In the genomic region with DNA sequence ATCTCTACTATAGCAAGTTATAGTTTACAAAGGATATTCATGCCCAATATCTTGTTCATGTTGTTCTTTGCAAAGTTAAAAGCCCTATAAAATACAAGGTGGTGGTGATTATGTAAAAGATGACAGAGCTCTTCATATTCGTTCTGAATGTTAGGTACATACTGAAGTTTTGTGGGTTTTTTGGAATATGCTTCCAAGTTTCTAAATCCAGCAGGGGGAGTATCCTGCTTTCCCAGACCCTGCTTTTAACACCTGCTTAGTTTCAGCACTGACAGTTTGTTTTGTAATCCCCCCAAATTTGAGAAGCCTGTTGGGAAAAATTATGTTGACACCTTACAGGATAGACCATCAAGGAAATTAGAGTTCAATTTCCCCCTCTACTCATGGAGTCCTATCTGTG, we compare ENCODE assay signal across 2 cellular contexts.
TF ChIP-seq lines count a peak whose summit lies in the region.

No MANE protein-coding gene starts in this region.

TF ChIP-seq in SK-N-SH, 30 proteins besides CTCF, POLR2A, EP300 and RAD21 (continued from another document):
- TF ChIP-seq, protein P1, sequence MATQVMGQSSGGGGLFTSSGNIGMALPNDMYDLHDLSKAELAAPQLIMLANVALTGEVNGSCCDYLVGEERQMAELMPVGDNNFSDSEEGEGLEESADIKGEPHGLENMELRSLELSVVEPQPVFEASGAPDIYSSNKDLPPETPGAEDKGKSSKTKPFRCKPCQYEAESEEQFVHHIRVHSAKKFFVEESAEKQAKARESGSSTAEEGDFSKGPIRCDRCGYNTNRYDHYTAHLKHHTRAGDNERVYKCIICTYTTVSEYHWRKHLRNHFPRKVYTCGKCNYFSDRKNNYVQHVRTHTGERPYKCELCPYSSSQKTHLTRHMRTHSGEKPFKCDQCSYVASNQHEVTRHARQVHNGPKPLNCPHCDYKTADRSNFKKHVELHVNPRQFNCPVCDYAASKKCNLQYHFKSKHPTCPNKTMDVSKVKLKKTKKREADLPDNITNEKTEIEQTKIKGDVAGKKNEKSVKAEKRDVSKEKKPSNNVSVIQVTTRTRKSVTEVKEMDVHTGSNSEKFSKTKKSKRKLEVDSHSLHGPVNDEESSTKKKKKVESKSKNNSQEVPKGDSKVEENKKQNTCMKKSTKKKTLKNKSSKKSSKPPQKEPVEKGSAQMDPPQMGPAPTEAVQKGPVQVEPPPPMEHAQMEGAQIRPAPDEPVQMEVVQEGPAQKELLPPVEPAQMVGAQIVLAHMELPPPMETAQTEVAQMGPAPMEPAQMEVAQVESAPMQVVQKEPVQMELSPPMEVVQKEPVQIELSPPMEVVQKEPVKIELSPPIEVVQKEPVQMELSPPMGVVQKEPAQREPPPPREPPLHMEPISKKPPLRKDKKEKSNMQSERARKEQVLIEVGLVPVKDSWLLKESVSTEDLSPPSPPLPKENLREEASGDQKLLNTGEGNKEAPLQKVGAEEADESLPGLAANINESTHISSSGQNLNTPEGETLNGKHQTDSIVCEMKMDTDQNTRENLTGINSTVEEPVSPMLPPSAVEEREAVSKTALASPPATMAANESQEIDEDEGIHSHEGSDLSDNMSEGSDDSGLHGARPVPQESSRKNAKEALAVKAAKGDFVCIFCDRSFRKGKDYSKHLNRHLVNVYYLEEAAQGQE (IDR thresholded peaks at IDR 0.05; ENCODE audit: low read depth, low read length): no peak
- TF ChIP-seq, protein P2, sequence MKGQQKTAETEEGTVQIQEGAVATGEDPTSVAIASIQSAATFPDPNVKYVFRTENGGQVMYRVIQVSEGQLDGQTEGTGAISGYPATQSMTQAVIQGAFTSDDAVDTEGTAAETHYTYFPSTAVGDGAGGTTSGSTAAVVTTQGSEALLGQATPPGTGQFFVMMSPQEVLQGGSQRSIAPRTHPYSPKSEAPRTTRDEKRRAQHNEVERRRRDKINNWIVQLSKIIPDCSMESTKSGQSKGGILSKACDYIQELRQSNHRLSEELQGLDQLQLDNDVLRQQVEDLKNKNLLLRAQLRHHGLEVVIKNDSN (IDR thresholded peaks at IDR 0.05; ENCODE audit: borderline replicate concordance, low read depth): no peak
- TF ChIP-seq YY1 (IDR thresholded peaks at IDR 0.05; ENCODE audit: low read depth) (no peak), FOSL2 (IDR thresholded peaks at IDR 0.05; ENCODE audit: borderline replicate concordance, low read depth) (no peak)

TF ChIP-seq in SK-N-SH treated with all-trans-retinoic acid at 6 μM for 48 hours, 23 proteins besides CTCF, POLR2A, EP300 and RAD21 (continued from another document):
- TF ChIP-seq, protein P3, sequence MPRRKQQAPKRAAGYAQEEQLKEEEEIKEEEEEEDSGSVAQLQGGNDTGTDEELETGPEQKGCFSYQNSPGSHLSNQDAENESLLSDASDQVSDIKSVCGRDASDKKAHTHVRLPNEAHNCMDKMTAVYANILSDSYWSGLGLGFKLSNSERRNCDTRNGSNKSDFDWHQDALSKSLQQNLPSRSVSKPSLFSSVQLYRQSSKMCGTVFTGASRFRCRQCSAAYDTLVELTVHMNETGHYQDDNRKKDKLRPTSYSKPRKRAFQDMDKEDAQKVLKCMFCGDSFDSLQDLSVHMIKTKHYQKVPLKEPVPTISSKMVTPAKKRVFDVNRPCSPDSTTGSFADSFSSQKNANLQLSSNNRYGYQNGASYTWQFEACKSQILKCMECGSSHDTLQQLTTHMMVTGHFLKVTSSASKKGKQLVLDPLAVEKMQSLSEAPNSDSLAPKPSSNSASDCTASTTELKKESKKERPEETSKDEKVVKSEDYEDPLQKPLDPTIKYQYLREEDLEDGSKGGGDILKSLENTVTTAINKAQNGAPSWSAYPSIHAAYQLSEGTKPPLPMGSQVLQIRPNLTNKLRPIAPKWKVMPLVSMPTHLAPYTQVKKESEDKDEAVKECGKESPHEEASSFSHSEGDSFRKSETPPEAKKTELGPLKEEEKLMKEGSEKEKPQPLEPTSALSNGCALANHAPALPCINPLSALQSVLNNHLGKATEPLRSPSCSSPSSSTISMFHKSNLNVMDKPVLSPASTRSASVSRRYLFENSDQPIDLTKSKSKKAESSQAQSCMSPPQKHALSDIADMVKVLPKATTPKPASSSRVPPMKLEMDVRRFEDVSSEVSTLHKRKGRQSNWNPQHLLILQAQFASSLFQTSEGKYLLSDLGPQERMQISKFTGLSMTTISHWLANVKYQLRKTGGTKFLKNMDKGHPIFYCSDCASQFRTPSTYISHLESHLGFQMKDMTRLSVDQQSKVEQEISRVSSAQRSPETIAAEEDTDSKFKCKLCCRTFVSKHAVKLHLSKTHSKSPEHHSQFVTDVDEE (CRISPR knock-in tag; IDR thresholded peaks at IDR 0.05): no peak
- TF ChIP-seq TCF4 (CRISPR knock-in tag; IDR thresholded peaks at IDR 0.05; ENCODE audit: borderline replicate concordance) (no peak), ZNF70 (CRISPR knock-in tag; IDR thresholded peaks at IDR 0.05) (no peak), OSR1 (CRISPR knock-in tag; IDR thresholded peaks at IDR 0.05) (no peak), ZFP3 (CRISPR knock-in tag; IDR thresholded peaks at IDR 0.05) (no peak), SNAI2 (CRISPR knock-in tag; IDR thresholded peaks at IDR 0.05) (no peak), ZNF8 (CRISPR knock-in tag; IDR thresholded peaks at IDR 0.05) (no peak)
- TF ChIP-seq, protein P4, sequence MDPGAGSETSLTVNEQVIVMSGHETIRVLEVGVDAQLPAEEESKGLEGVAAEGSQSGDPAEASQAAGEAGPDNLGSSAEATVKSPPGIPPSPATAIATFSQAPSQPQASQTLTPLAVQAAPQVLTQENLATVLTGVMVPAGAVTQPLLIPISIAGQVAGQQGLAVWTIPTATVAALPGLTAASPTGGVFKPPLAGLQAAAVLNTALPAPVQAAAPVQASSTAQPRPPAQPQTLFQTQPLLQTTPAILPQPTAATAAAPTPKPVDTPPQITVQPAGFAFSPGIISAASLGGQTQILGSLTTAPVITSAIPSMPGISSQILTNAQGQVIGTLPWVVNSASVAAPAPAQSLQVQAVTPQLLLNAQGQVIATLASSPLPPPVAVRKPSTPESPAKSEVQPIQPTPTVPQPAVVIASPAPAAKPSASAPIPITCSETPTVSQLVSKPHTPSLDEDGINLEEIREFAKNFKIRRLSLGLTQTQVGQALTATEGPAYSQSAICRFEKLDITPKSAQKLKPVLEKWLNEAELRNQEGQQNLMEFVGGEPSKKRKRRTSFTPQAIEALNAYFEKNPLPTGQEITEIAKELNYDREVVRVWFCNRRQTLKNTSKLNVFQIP (CRISPR knock-in tag; IDR thresholded peaks at IDR 0.05; ENCODE audit: borderline replicate concordance, low read depth): no peak
- TF ChIP-seq, protein P5, sequence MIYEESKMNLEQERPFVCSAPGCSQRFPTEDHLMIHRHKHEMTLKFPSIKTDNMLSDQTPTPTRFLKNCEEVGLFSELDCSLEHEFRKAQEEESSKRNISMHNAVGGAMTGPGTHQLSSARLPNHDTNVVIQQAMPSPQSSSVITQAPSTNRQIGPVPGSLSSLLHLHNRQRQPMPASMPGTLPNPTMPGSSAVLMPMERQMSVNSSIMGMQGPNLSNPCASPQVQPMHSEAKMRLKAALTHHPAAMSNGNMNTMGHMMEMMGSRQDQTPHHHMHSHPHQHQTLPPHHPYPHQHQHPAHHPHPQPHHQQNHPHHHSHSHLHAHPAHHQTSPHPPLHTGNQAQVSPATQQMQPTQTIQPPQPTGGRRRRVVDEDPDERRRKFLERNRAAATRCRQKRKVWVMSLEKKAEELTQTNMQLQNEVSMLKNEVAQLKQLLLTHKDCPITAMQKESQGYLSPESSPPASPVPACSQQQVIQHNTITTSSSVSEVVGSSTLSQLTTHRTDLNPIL (CRISPR knock-in tag; IDR thresholded peaks at IDR 0.05; ENCODE audit: low read depth): no peak
TF ChIP-seq in SK-N-SH treated with all-trans-retinoic acid at 6 μM for 48 hours: peak in this region for 0.
